In genomic region chr18:11387880-11388279, GRCh38 we compare ENCODE assay signal across 8 cellular contexts.
DNase-seq lines count a peak whose midpoint lies in the region; ATAC-seq, FAIRE-seq and TF ChIP-seq lines count a peak whose summit lies in the region.

No MANE protein-coding gene starts in this region.

- no peaks in the 10 kb centered on the region for H3K9me2 ChIP-seq in PC-9 (ENCODE audit: insufficient read depth)

- DNase-seq in AG10803 (ENCODE audit: low read depth), result peak; percentile 37
- DNase-seq in GM18507 (ENCODE audit: extremely low spot score, insufficient read length, low read depth), result peak; percentile 2
- DNase-seq in PC-9, result peak in 1 of 2 experiments; percentile 43
- peak in 31 of 42 donors; percentile 8 to 71 (median 34) for DNase-seq in head of caudate nucleus
- DNase-seq in tibial artery, result peak; percentile 72 to 76
- DNase-seq in kidney glomerular epithelial cell (lab: John Stamatoyannopoulos, UW), result no peak

- H3F3A ChIP-seq in PC-9 (ENCODE audit: insufficient read depth, low read depth), result no peaks in the 10 kb centered on the region

- H3K36me3 Mint-ChIP-seq in stimulated activated memory B cell treated with anti-CD40 and anti-IgM and Interleukin-4, amounts not matched to agents 10 μg/mL and 1 μg/mL and 100 μg/mL, for 72 hours, result no peaks in the 10 kb centered on the region

- H3K27ac Mint-ChIP-seq in stimulated activated memory B cell treated with anti-CD40 and anti-IgM and Interleukin-4, amounts not matched to agents 10 μg/mL and 1 μg/mL and 100 μg/mL, for 72 hours, result no peak overlapping the region

- H3K9me3 ChIP-seq in PC-9 (ENCODE audit: insufficient read depth, low read depth) (no peaks in the 10 kb centered on the region), tibial artery (no peaks in the 10 kb centered on the region)

- FAIRE-seq in GM18507 (lab: Jason Lieb, UNC), result no peak

- no peak overlapping the region for H2AFZ ChIP-seq in PC-9

- H3K27me3 ChIP-seq in PC-9 (ENCODE audit: insufficient read depth, low read depth) (peaks cover 24% of the 10 kb centered on the region; the same call in 1 of the 2 replicates), tibial artery (no peaks in the 10 kb centered on the region)

- no peaks in the 10 kb centered on the region for H3K4me1 ChIP-seq in PC-9 (replicated peaks; ENCODE audit: insufficient read depth)
- peaks cover 0 to 10% (median 2%) of the 10 kb centered on the region in 4 donors for H3K4me1 ChIP-seq in tibial artery

- CTCF ChIA-PET in PC-9 (lab: Charles Lee), result no interaction called here

- no peak overlapping the region for H3K4me3 ChIP-seq in AG10803 (ENCODE audit: low read length)
- H3K4me3 ChIP-seq in PC-9, result no peak overlapping the region
- H3K4me3 ChIP-seq in tibial artery, result no peak overlapping the region

- POLR2A ChIA-PET in PC-9 (lab: Charles Lee; ENCODE audit: unreplicated experiment), result no interaction called here

- no peaks in the 10 kb centered on the region; the same call in 1 of the 2 replicates for H4K20me1 ChIP-seq in PC-9 (ENCODE audit: insufficient read depth)

- no peaks in the 10 kb centered on the region for H3K4me1 Mint-ChIP-seq in stimulated activated memory B cell treated with anti-CD40 and anti-IgM and Interleukin-4, amounts not matched to agents 10 μg/mL and 1 μg/mL and 100 μg/mL, for 72 hours

- no TSS peak for BruUV-seq in PC-9 (replicated peaks; lab: Mats Ljungman, UMichigan)

- no peak overlapping the region for H3K4me3 Mint-ChIP-seq in stimulated activated memory B cell treated with anti-CD40 and anti-IgM and Interleukin-4, amounts not matched to agents 10 μg/mL and 1 μg/mL and 100 μg/mL, for 72 hours

- no peak overlapping the region for H3K27ac ChIP-seq in PC-9
- no peak overlapping the region for H3K27ac ChIP-seq in tibial artery

- no peaks in the 10 kb centered on the region for H3K79me2 ChIP-seq in PC-9 (ENCODE audit: low read depth)

- peak; percentile 36 for TF ChIP-seq CTCF in AG10803 (conservative IDR thresholded peaks at IDR 0.05; ENCODE audit: low read length)
- TF ChIP-seq CTCF in PC-9 (conservative IDR thresholded peaks at IDR 0.05), result 0 out of 2 replicates have a peak, but pooled peaks have one; percentile 29
- peak; percentile 54 to 55 for TF ChIP-seq CTCF in tibial artery (IDR thresholded peaks at IDR 0.05)

- ATAC-seq in GM18519 (IDR thresholded peaks at IDR 0.05; ENCODE audit: low FRiP score, unreplicated experiment), result no peak
- ATAC-seq in stimulated activated memory B cell treated with anti-CD40 and anti-IgM and Interleukin-4, amounts not matched to agents 10 μg/mL and 1 μg/mL and 100 μg/mL, for 72 hours, result no peak

- intact Hi-C loops in PC-9 (cut with micrococcal nuclease; ENCODE audit: unreplicated experiment) (no loop called here), head of caudate nucleus (cut with DNase I) (no loop called here), tibial artery (cut with DNase I; ENCODE audit: low total_unique reads) (no loop called here)

- no peak overlapping the region for H3K4me2 ChIP-seq in PC-9

- no peaks in the 10 kb centered on the region for H3K27me3 Mint-ChIP-seq in stimulated activated memory B cell treated with anti-CD40 and anti-IgM and Interleukin-4, amounts not matched to agents 10 μg/mL and 1 μg/mL and 100 μg/mL, for 72 hours

- no peaks in the 10 kb centered on the region for H3K9me3 Mint-ChIP-seq in stimulated activated memory B cell treated with anti-CD40 and anti-IgM and Interleukin-4, amounts not matched to agents 10 μg/mL and 1 μg/mL and 100 μg/mL, for 72 hours

- H3K36me3 ChIP-seq in PC-9 (ENCODE audit: low read depth) (no peaks in the 10 kb centered on the region), tibial artery (no peaks in the 10 kb centered on the region)
